8 cellular contexts compared by ENCODE assay signal in the genomic region with DNA sequence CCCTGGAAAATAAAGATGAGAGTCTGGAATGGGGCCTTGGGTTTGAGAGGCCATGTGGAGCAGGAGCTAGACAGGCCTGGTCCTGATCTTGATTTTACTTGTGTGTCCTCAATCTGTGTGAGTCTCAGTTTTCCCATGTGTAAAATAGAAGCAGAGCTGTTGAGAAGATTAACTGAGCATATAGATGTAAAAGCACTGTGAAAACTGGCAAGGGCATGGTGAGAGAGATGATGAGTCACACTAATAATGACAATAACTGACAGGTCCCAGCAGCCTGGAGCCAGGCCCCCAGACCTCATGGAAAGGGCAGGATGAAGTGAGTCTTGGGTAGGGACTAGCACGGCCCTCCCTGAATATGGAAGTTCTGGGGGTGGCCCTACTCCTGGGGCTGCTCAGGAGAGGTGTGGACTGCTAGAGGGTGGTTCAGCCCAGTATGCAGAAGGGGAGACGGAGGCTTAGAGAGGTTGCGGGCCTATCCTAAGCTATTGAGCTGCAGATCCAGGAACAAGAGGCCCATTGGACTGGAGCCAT. TPM values are rescaled to one million over a fixed set of nuclear protein-coding genes. Genes with fewer than 3 reads are reported as not detected.
DNase-seq lines count a peak whose midpoint lies in the region; ATAC-seq and TF ChIP-seq lines count a peak whose summit lies in the region.

No MANE protein-coding gene starts in this region.

- no TSS peak for BruUV-seq in IMR-90 (replicated peaks; lab: Mats Ljungman, UMichigan)

- no peaks in the 10 kb centered on the region for H3K9me1 ChIP-seq in IMR-90 (ENCODE audit: insufficient read depth, low read length)

- H2BK120ac ChIP-seq in IMR-90 (ENCODE audit: low read depth, low read length), result no peak overlapping the region

- no peak overlapping the region for H3K14ac ChIP-seq in IMR-90 (replicated peaks; ENCODE audit: low read depth, low read length)

- no peak overlapping the region for H3K23ac ChIP-seq in IMR-90 (ENCODE audit: low read depth, low read length)

- no CpG with 5 or more reads among the region's 3 CpGs for WGBS in IMR-90 (ENCODE audit: extremely low coverage in 2 of 2, insufficient read length in 1 of 2), 2 experiments

- no peak overlapping the region for H3K4me2 ChIP-seq in IMR-90 (ENCODE audit: low read depth, low read length)

- H3K36me3 ChIP-seq in IMR-90 (ENCODE audit: control insufficient read depth, insufficient read depth, low read length), result no peaks in the 10 kb centered on the region

- peaks cover 0 to 7% of the 10 kb centered on the region in 2 experiments; a peak in 1 of 4 replicates for H3K79me1 ChIP-seq in IMR-90 (ENCODE audit: low read depth in 1 of 2, low read length in 2 of 2)

- H3K27me3 ChIP-seq in IMR-90 (ENCODE audit: control insufficient read depth, insufficient read depth, low read length), result peaks cover 21% of the 10 kb centered on the region

- no peak overlapping the region for H3K4me3 ChIP-seq in IMR-90 (ENCODE audit: insufficient read depth, low read depth, low read length)

- intact Hi-C loops in IMR-90 (cut with micrococcal nuclease), result loop anchor here (1.0 kb wide), 5 partner anchors 49 to 306 kb away; a partner anchor contains a TSS

- in situ Hi-C loops in IMR-90 (cut with MboI; ENCODE audit: low sequenced_read_pairs), result loop anchor here (5.0 kb wide), 2 partner anchors 209 to 304 kb away; no protein-coding TSS in a partner anchor

- no peak for ATAC-seq in IMR-90 (ENCODE audit: low read depth)
- no peak for ATAC-seq in activated T-helper 17 cell treated with anti-CD3 and anti-CD28 coated beads, Interleukin-2, amount 50 U/mL, for 72 hours (replicated peaks)
- no peak for ATAC-seq in HG02884 (IDR thresholded peaks at IDR 0.05; ENCODE audit: unreplicated experiment)
- no peak for ATAC-seq in GM18909 (IDR thresholded peaks at IDR 0.05; ENCODE audit: poor library complexity, unreplicated experiment)
- ATAC-seq in GM21381 (IDR thresholded peaks at IDR 0.05; ENCODE audit: unreplicated experiment), result no peak

- peak overlapping the region; percentile 74 for H2AFZ ChIP-seq in IMR-90 (replicated peaks; ENCODE audit: low read length, poor library complexity)

- no peak overlapping the region for H2BK15ac ChIP-seq in IMR-90 (ENCODE audit: low read depth, low read length)

- CTCF ChIA-PET in IMR-90 (lab: Yijun Ruan, JAX), result interaction anchor here (0.6 to 1.5 kb wide), 13 partner anchors 15 to 306 kb away, joined by 3 to 6 read pairs (median 4); no protein-coding TSS in a partner anchor

- peaks cover 6% of the 10 kb centered on the region for H3K4me1 Mint-ChIP-seq in activated T-helper 17 cell treated with anti-CD3 and anti-CD28 coated beads, Interleukin-2, amount 50 U/mL, for 72 hours

- no peak overlapping the region for H2BK20ac ChIP-seq in IMR-90 (ENCODE audit: low read depth, low read length)

- peaks cover under 1% of the 10 kb centered on the region; the same call in 1 of the 2 replicates for H3K4me1 ChIP-seq in IMR-90 (ENCODE audit: control insufficient read depth, insufficient read depth, low read length)

- H2BK5ac ChIP-seq in IMR-90 (ENCODE audit: low read depth, low read length, poor library complexity, severe bottlenecking), result no peak overlapping the region

- no peak overlapping the region for H4K8ac ChIP-seq in IMR-90 (ENCODE audit: low read depth in 2 of 2, low read length in 2 of 2)

- no peak for TF ChIP-seq RAD21 in IMR-90 (IDR thresholded peaks at IDR 0.05; ENCODE audit: low read length)

- POLR2A ChIA-PET in IMR-90 (lab: Charles Lee; ENCODE audit: unreplicated experiment), result no interaction called here

- H3K27ac Mint-ChIP-seq in activated T-helper 17 cell treated with anti-CD3 and anti-CD28 coated beads, Interleukin-2, amount 50 U/mL, for 72 hours, result peak overlapping the region; percentile 67

- no peaks in the 10 kb centered on the region for H3K36me3 Mint-ChIP-seq in activated T-helper 17 cell treated with anti-CD3 and anti-CD28 coated beads, Interleukin-2, amount 50 U/mL, for 72 hours (ENCODE audit: low read depth)

- TF ChIP-seq POLR2A in IMR-90 (IDR thresholded peaks at IDR 0.05; ENCODE audit: low read depth, low read length), result no peak

- no peak overlapping the region for H3K18ac ChIP-seq in IMR-90 (ENCODE audit: low read depth, low read length)

- H3K27me3 Mint-ChIP-seq in activated T-helper 17 cell treated with anti-CD3 and anti-CD28 coated beads, Interleukin-2, amount 50 U/mL, for 72 hours, result no peaks in the 10 kb centered on the region

- no peak overlapping the region for H3K9ac ChIP-seq in IMR-90 (ENCODE audit: low read depth, low read length)

- H3K9me3 Mint-ChIP-seq in activated T-helper 17 cell treated with anti-CD3 and anti-CD28 coated beads, Interleukin-2, amount 50 U/mL, for 72 hours, result no peaks in the 10 kb centered on the region

- no peak overlapping the region for H3K4ac ChIP-seq in IMR-90 (ENCODE audit: low read depth, low read length)

- H3K27ac ChIP-seq in C4-2B (no peak overlapping the region), IMR-90 (ENCODE audit: insufficient read depth, low read length) (no peak overlapping the region)

- no peaks in the 10 kb centered on the region for H3K9me3 ChIP-seq in IMR-90 (ENCODE audit: control insufficient read depth, insufficient read depth, low read length)

- peaks cover 10% of the 10 kb centered on the region for H4K20me1 ChIP-seq in IMR-90 (ENCODE audit: insufficient read depth, low read length)

- peak overlapping the region; percentile 86 for H2AK9ac ChIP-seq in IMR-90 (replicated peaks; ENCODE audit: low read depth, low read length, poor library complexity)

- H2AK5ac ChIP-seq in IMR-90 (ENCODE audit: low read depth, low read length), result no peak overlapping the region; the same call in 1 of the 2 replicates

- H3K4me3 Mint-ChIP-seq in activated T-helper 17 cell treated with anti-CD3 and anti-CD28 coated beads, Interleukin-2, amount 50 U/mL, for 72 hours, result no peak overlapping the region

- no peak overlapping the region for H4K91ac ChIP-seq in IMR-90 (ENCODE audit: insufficient read depth, low read depth, low read length)

- no peak overlapping the region for H3K56ac ChIP-seq in IMR-90 (ENCODE audit: extremely low read depth, insufficient read depth, low read length)

- DNase-seq in IMR-90 (peak; percentile 41), lung microvascular endothelial cell (ENCODE audit: low read depth in 2 of 2) (peak; percentile 45 to 53), NCI-H524 (lab: John Stamatoyannopoulos, UW) (no peak)

- dilution Hi-C loops in IMR-90 (cut with HindIII; ENCODE audit: low sequenced_read_pairs, unreplicated experiment), result no loop called here

- TF ChIP-seq CTCF in C4-2B (conservative IDR thresholded peaks at IDR 0.05) (peak; percentile 47), IMR-90 (conservative IDR thresholded peaks at IDR 0.05; ENCODE audit: low read depth, low read length) (no peak)

- no peak overlapping the region for H4K5ac ChIP-seq in IMR-90 (ENCODE audit: low read depth, low read length)

TF ChIP-seq in IMR-90, 13 proteins besides CTCF, POLR2A, EP300 and RAD21:
- TF ChIP-seq FOS (IDR thresholded peaks at IDR 0.05; ENCODE audit: low read depth, low read length) (0 out of 2 replicates have a peak, but pooled peaks have one; percentile 5), RCOR1 (IDR thresholded peaks at IDR 0.05; ENCODE audit: insufficient replicate concordance, low read length) (no peak)
- TF ChIP-seq, protein P1, sequence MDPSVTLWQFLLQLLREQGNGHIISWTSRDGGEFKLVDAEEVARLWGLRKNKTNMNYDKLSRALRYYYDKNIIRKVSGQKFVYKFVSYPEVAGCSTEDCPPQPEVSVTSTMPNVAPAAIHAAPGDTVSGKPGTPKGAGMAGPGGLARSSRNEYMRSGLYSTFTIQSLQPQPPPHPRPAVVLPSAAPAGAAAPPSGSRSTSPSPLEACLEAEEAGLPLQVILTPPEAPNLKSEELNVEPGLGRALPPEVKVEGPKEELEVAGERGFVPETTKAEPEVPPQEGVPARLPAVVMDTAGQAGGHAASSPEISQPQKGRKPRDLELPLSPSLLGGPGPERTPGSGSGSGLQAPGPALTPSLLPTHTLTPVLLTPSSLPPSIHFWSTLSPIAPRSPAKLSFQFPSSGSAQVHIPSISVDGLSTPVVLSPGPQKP (IDR thresholded peaks at IDR 0.05; ENCODE audit: borderline replicate concordance, low read depth, low read length), result no peak

RNA-seq across cellular contexts. Expression of a gene that starts 2.8 kb away (rescaled TPM):
- total RNA-seq in IMR-90 (2012; rRNA removed) (1.7 and 2.0 TPM in 2 replicates), lung microvascular endothelial cell (5.0 and 6.7 TPM in 2 replicates)
- polyA plus RNA-seq in IMR-90 (2012; rRNA removed), result 11.6 and 16.1 TPM in 2 replicates
- polyA plus RNA-seq in IMR-90 (2012; cell fraction: cytosol; rRNA removed), result 4.9 and 11.5 TPM in 2 replicates
- 25.9 and 46.8 TPM in 2 replicates for polyA plus RNA-seq in IMR-90 (2012; cell fraction: nucleus; rRNA removed; ENCODE audit: low replicate concordance)
- 10 to 100 TPM; 13.3 to 22.3 TPM for total RNA-seq in activated T-helper 17 cell treated with anti-CD3 and anti-CD28 coated beads, Interleukin-2, amount 50 U/mL, for 72 hours

RNA-seq across cellular contexts. Expression of a gene that starts 28.2 kb away (rescaled TPM):
- not detected in 2 replicates for total RNA-seq in IMR-90 (2012; rRNA removed)
- not detected in 2 replicates for polyA plus RNA-seq in IMR-90 (2012; rRNA removed)
- polyA plus RNA-seq in IMR-90 (2012; cell fraction: cytosol; rRNA removed), result not detected in 2 replicates
- 0.08 TPM in 1 of 2 replicates, not detected in the other for polyA plus RNA-seq in IMR-90 (2012; cell fraction: nucleus; rRNA removed; ENCODE audit: low replicate concordance)
- total RNA-seq in activated T-helper 17 cell treated with anti-CD3 and anti-CD28 coated beads, Interleukin-2, amount 50 U/mL, for 72 hours, result 1 to 10 TPM in 1 of 2 donors, not detected in 1; 1.2 TPM
- total RNA-seq in lung microvascular endothelial cell, result under 0.01 and 0.20 TPM in 2 replicates

Comparison
In these comparisons a context has a peak if more than half of its experiments do, and no peak if none do; other contexts are left out.
1. DNase-seq: peak in IMR-90 (single experiment) and lung microvascular endothelial cell (2 of 2); none in NCI-H524 (0 of 2).